Comparison of ENCODE assay signal across 1 cellular context in the genomic region with DNA sequence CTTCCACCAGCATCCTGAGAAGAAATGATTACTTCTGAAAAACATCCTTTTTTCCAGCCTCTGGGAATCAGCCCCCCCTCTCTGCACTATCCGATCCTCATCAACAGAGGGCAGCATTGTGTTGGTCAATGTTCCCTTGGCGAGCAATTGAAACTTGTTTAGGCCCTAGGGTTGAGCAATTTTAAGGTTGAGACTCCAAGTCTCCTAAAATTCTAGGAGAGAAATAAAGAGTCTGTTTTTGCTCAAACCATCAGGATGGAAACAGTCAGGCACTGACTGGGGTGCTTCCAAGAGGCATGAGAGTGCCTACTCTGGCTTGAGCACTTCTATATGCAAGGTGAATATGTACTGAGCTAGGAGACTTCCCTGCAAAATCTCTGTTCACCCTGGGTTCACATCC.
TF ChIP-seq lines count a peak whose summit lies in the region.

No MANE protein-coding gene starts in this region.

TF ChIP-seq in HepG2, 621 proteins besides CTCF, POLR2A, EP300 and RAD21 (continued from another document and continues in another):
- TF ChIP-seq, protein P1, sequence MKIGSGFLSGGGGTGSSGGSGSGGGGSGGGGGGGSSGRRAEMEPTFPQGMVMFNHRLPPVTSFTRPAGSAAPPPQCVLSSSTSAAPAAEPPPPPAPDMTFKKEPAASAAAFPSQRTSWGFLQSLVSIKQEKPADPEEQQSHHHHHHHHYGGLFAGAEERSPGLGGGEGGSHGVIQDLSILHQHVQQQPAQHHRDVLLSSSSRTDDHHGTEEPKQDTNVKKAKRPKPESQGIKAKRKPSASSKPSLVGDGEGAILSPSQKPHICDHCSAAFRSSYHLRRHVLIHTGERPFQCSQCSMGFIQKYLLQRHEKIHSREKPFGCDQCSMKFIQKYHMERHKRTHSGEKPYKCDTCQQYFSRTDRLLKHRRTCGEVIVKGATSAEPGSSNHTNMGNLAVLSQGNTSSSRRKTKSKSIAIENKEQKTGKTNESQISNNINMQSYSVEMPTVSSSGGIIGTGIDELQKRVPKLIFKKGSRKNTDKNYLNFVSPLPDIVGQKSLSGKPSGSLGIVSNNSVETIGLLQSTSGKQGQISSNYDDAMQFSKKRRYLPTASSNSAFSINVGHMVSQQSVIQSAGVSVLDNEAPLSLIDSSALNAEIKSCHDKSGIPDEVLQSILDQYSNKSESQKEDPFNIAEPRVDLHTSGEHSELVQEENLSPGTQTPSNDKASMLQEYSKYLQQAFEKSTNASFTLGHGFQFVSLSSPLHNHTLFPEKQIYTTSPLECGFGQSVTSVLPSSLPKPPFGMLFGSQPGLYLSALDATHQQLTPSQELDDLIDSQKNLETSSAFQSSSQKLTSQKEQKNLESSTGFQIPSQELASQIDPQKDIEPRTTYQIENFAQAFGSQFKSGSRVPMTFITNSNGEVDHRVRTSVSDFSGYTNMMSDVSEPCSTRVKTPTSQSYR (CRISPR knock-in tag; IDR thresholded peaks at IDR 0.05; ENCODE audit: borderline replicate concordance): no peak
- no peak for TF ChIP-seq HNRNPLL (IDR thresholded peaks at IDR 0.05; ENCODE audit: low read depth, low read length, poor library complexity, severe bottlenecking)
- TF ChIP-seq NFIC (IDR thresholded peaks at IDR 0.05; ENCODE audit: low read length): no peak
- TF ChIP-seq ZBTB25 (CRISPR knock-in tag; IDR thresholded peaks at IDR 0.05): 0 out of 2 replicates have a peak, but pooled peaks have one; percentile 26
- TF ChIP-seq RCOR2 (CRISPR knock-in tag; IDR thresholded peaks at IDR 0.05): no peak
- no peak for TF ChIP-seq TCF7 (IDR thresholded peaks at IDR 0.05; ENCODE audit: low read depth)
- no peak for TF ChIP-seq ZBTB7A (CRISPR knock-in tag; IDR thresholded peaks at IDR 0.05)
- TF ChIP-seq IKZF5 (CRISPR knock-in tag; IDR thresholded peaks at IDR 0.05): 0 out of 2 replicates have a peak, but pooled peaks have one; percentile 25
- TF ChIP-seq, protein P2, sequence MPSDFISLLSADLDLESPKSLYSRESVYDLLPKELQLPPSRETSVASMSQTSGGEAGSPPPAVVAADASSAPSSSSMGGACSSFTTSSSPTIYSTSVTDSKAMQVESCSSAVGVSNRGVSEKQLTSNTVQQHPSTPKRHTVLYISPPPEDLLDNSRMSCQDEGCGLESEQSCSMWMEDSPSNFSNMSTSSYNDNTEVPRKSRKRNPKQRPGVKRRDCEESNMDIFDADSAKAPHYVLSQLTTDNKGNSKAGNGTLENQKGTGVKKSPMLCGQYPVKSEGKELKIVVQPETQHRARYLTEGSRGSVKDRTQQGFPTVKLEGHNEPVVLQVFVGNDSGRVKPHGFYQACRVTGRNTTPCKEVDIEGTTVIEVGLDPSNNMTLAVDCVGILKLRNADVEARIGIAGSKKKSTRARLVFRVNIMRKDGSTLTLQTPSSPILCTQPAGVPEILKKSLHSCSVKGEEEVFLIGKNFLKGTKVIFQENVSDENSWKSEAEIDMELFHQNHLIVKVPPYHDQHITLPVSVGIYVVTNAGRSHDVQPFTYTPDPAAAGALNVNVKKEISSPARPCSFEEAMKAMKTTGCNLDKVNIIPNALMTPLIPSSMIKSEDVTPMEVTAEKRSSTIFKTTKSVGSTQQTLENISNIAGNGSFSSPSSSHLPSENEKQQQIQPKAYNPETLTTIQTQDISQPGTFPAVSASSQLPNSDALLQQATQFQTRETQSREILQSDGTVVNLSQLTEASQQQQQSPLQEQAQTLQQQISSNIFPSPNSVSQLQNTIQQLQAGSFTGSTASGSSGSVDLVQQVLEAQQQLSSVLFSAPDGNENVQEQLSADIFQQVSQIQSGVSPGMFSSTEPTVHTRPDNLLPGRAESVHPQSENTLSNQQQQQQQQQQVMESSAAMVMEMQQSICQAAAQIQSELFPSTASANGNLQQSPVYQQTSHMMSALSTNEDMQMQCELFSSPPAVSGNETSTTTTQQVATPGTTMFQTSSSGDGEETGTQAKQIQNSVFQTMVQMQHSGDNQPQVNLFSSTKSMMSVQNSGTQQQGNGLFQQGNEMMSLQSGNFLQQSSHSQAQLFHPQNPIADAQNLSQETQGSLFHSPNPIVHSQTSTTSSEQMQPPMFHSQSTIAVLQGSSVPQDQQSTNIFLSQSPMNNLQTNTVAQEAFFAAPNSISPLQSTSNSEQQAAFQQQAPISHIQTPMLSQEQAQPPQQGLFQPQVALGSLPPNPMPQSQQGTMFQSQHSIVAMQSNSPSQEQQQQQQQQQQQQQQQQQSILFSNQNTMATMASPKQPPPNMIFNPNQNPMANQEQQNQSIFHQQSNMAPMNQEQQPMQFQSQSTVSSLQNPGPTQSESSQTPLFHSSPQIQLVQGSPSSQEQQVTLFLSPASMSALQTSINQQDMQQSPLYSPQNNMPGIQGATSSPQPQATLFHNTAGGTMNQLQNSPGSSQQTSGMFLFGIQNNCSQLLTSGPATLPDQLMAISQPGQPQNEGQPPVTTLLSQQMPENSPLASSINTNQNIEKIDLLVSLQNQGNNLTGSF (CRISPR knock-in tag; IDR thresholded peaks at IDR 0.05): no peak
- TF ChIP-seq NCOA2 (CRISPR knock-in tag; IDR thresholded peaks at IDR 0.05): no peak
- no peak for TF ChIP-seq ZBTB44 (CRISPR knock-in tag; IDR thresholded peaks at IDR 0.05)
- no peak for TF ChIP-seq ZNF883 (CRISPR knock-in tag; IDR thresholded peaks at IDR 0.05; ENCODE audit: not compliant biosample characterization)
- TF ChIP-seq RNF2 (conservative IDR thresholded peaks at IDR 0.05; ENCODE audit: low read depth): no peak
- TF ChIP-seq MAFF (IDR thresholded peaks at IDR 0.05; ENCODE audit: low read depth, low read length): no peak
- no peak for TF ChIP-seq U2AF1 (optimal IDR thresholded peaks at IDR 0.05; ENCODE audit: low read depth, low read length)
- no peak for TF ChIP-seq SRSF4 (IDR thresholded peaks at IDR 0.05; ENCODE audit: low read depth, low read length, poor library complexity, severe bottlenecking)
- TF ChIP-seq TGIF2 (CRISPR knock-in tag; IDR thresholded peaks at IDR 0.05): no peak
- TF ChIP-seq SIN3B (IDR thresholded peaks at IDR 0.05; ENCODE audit: low read length): no peak
- peak; percentile 78 for TF ChIP-seq CEBPG (CRISPR knock-in tag; IDR thresholded peaks at IDR 0.05)
- TF ChIP-seq DDIT3 (CRISPR knock-in tag; IDR thresholded peaks at IDR 0.05): no peak
- TF ChIP-seq, protein P3, sequence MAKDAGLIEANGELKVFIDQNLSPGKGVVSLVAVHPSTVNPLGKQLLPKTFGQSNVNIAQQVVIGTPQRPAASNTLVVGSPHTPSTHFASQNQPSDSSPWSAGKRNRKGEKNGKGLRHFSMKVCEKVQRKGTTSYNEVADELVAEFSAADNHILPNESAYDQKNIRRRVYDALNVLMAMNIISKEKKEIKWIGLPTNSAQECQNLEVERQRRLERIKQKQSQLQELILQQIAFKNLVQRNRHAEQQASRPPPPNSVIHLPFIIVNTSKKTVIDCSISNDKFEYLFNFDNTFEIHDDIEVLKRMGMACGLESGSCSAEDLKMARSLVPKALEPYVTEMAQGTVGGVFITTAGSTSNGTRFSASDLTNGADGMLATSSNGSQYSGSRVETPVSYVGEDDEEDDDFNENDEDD (CRISPR knock-in tag; IDR thresholded peaks at IDR 0.05; ENCODE audit: borderline replicate concordance): no peak
- TF ChIP-seq ZNF20 (CRISPR knock-in tag; IDR thresholded peaks at IDR 0.05): no peak
- no peak for TF ChIP-seq ZNF772 (CRISPR knock-in tag; IDR thresholded peaks at IDR 0.05)
- TF ChIP-seq PAX8 (CRISPR knock-in tag; IDR thresholded peaks at IDR 0.05; ENCODE audit: borderline replicate concordance): no peak
- TF ChIP-seq ZNF414 (CRISPR knock-in tag; IDR thresholded peaks at IDR 0.05): no peak
- TF ChIP-seq HDAC6 (IDR thresholded peaks at IDR 0.05; ENCODE audit: low read depth, low read length): no peak
- no peak for TF ChIP-seq GLMP (CRISPR knock-in tag; IDR thresholded peaks at IDR 0.05; ENCODE audit: borderline replicate concordance)
- no peak for TF ChIP-seq MAFK (conservative IDR thresholded peaks at IDR 0.05 in 1 of 2, IDR thresholded peaks at IDR 0.05 in 1 of 2; ENCODE audit: low read length in 2 of 2)
- TF ChIP-seq, protein P4, sequence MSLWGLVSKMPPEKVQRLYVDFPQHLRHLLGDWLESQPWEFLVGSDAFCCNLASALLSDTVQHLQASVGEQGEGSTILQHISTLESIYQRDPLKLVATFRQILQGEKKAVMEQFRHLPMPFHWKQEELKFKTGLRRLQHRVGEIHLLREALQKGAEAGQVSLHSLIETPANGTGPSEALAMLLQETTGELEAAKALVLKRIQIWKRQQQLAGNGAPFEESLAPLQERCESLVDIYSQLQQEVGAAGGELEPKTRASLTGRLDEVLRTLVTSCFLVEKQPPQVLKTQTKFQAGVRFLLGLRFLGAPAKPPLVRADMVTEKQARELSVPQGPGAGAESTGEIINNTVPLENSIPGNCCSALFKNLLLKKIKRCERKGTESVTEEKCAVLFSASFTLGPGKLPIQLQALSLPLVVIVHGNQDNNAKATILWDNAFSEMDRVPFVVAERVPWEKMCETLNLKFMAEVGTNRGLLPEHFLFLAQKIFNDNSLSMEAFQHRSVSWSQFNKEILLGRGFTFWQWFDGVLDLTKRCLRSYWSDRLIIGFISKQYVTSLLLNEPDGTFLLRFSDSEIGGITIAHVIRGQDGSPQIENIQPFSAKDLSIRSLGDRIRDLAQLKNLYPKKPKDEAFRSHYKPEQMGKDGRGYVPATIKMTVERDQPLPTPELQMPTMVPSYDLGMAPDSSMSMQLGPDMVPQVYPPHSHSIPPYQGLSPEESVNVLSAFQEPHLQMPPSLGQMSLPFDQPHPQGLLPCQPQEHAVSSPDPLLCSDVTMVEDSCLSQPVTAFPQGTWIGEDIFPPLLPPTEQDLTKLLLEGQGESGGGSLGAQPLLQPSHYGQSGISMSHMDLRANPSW (CRISPR knock-in tag; IDR thresholded peaks at IDR 0.05; ENCODE audit: borderline replicate concordance): no peak
